22 cellular contexts compared by ENCODE assay signal in genomic region chrX:634306-634958, GRCh38. TPM values are rescaled to one million over a fixed set of nuclear protein-coding genes. Genes with fewer than 3 reads are reported as not detected.
DNase-seq lines count a peak whose midpoint lies in the region; ATAC-seq, FAIRE-seq and TF ChIP-seq lines count a peak whose summit lies in the region.
"Had no signal": no experiment of that assay in that cellular context is flagged by ENCODE, and none has a peak within 500 bp of the region (broad histone marks: within the 10 kb centered on the region; RNA-seq: fewer than 3 reads in every experiment).

No MANE protein-coding gene starts in this region.

- H4K8ac ChIP-seq in H1 (ENCODE audit: extremely low read depth, insufficient read depth, low read length): no peak overlapping the region

- CTCF ChIA-PET in H1 (lab: Charles Lee; ENCODE audit: partially characterized antibody): no interaction called here

- H3K27ac Mint-ChIP-seq in neural progenitor cell: no peak overlapping the region

- TF ChIP-seq RAD21 in H1 (IDR thresholded peaks at IDR 0.05 in 1 of 2, conservative IDR thresholded peaks at IDR 0.05 in 1 of 2; ENCODE audit: low read depth in 2 of 2, low read length in 2 of 2): no peak

- ATAC-seq in mucosa of descending colon: no peak
- ATAC-seq: GM12878, SK-N-SH treated with all-trans-retinoic acid at 6 μM for 48 hours had no signal

- DNase-seq in H7 (peak; percentile 70), H1 (ENCODE audit: low read depth in 1 of 2, low spot score in 2 of 2) (peak in 1 of 2 experiments; percentile 59), neural progenitor cell (ENCODE audit: low spot score) (peak; percentile 79), ureter (ENCODE audit: low spot score) (peak; percentile 24), coronary artery (ENCODE audit: low spot score) (no peak), NCI-H1105 (lab: John Stamatoyannopoulos, UW) (no peak), mucosa of descending colon (no peak)
- DNase-seq: ACHN, AML-193, Caco-2, NCI-H1048, NCI-H146, NCI-H2081, NCI-H510A, SHP77 treated with DMSO at 0.1 percent for 48 hours had no signal

- peaks cover 29% of the 10 kb centered on the region for H3F3A ChIP-seq in neural progenitor cell (ENCODE audit: low read depth)

- H3K4me3 ChIP-seq in H7 (ENCODE audit: insufficient read depth, low read depth, low read length): no peak overlapping the region; the same call in 1 of the 2 replicates
- peak overlapping the region in 1 of 4 experiments; percentile 48; a peak in 4 of 8 replicates for H3K4me3 ChIP-seq in H1 (ENCODE audit: extremely low read depth in 1 of 4, insufficient read depth in 2 of 4, low read depth in 3 of 4, low read length in 4 of 4)
- no peak overlapping the region for H3K4me3 ChIP-seq in neural progenitor cell
- H3K4me3 ChIP-seq in coronary artery: no peak overlapping the region
- no peak overlapping the region for H3K4me3 ChIP-seq in mucosa of descending colon
- H3K4me3 ChIP-seq: GM12878 had no signal

- no peak overlapping the region for H3K56ac ChIP-seq in H1 (replicated peaks; ENCODE audit: insufficient read length, low read depth, low read length)

- H3K23ac ChIP-seq in H1 (ENCODE audit: insufficient read length): no peak overlapping the region

- H3K79me2 ChIP-seq in H1 (ENCODE audit: control insufficient read depth in 1 of 2, insufficient read depth in 2 of 2, low read length in 2 of 2) (no peaks in the 10 kb centered on the region), neural progenitor cell (ENCODE audit: low read depth) (no peaks in the 10 kb centered on the region)

- H2BK120ac ChIP-seq in H1 (replicated peaks; ENCODE audit: low read depth, low read length): no peak overlapping the region

- H3K4me1 ChIP-seq in H1 (replicated peaks in 1 of 4; ENCODE audit: control insufficient read depth in 3 of 4, insufficient read depth in 4 of 4, low read length in 3 of 4) (peaks cover 19 to 50% (median 26%) of the 10 kb centered on the region in 4 experiments), neural progenitor cell (peaks cover 10% of the 10 kb centered on the region), mucosa of descending colon (ENCODE audit: low read depth) (peaks cover 7% of the 10 kb centered on the region)
- H3K4me1 ChIP-seq: Caco-2 had no signal

- peaks cover 2% of the 10 kb centered on the region for H3K9me3 Mint-ChIP-seq in neural progenitor cell

- no peak overlapping the region for H3K9ac ChIP-seq in H1 (replicated peaks in 1 of 4; ENCODE audit: extremely low read depth in 1 of 4, low read depth in 3 of 4, low read length in 3 of 4)
- no peak overlapping the region for H3K9ac ChIP-seq in neural progenitor cell
- H3K9ac ChIP-seq: KMS-11 had no signal

- 0 out of 2 replicates have a peak overlapping the region, but pooled peaks have one; percentile 72 for H2BK15ac ChIP-seq in H1 (ENCODE audit: low read length)

- H3K4me3 Mint-ChIP-seq in neural progenitor cell: no peak overlapping the region

- intact Hi-C loops in mucosa of descending colon (cut with DNase I, micrococcal nuclease): no loop called here

- H3K36me3 Mint-ChIP-seq in neural progenitor cell: no peaks in the 10 kb centered on the region

- no peak overlapping the region for H2AFZ ChIP-seq in H1 (ENCODE audit: low read length)
- no peak overlapping the region for H2AFZ ChIP-seq in neural progenitor cell (replicated peaks)

- H4K5ac ChIP-seq in H1 (ENCODE audit: insufficient read length, low read depth, low read length): no peak overlapping the region

- H3K9me3 ChIP-seq in H1 (ENCODE audit: insufficient read depth in 2 of 2, low read depth in 1 of 2, low read length in 1 of 2): no peaks in the 10 kb centered on the region; a peak in 1 of 4 replicates
- no peaks in the 10 kb centered on the region for H3K9me3 ChIP-seq in neural progenitor cell (ENCODE audit: low read depth)
- no peaks in the 10 kb centered on the region for H3K9me3 ChIP-seq in mucosa of descending colon
- H3K9me3 ChIP-seq: Caco-2 had no signal

- peak overlapping the region; percentile 20; the same call in 1 of the 2 replicates for H2BK12ac ChIP-seq in H1 (ENCODE audit: low read depth, low read length)

- H3K27me3 ChIP-seq in H7 (ENCODE audit: control insufficient read depth, insufficient read depth, low read length) (peaks cover 95% of the 10 kb centered on the region), H1 (replicated peaks in 1 of 4; ENCODE audit: control insufficient read depth in 3 of 4, extremely low read depth in 1 of 4, insufficient read depth in 3 of 4, low read length in 3 of 4) (peaks cover 81 to 93% (median 92%) of the 10 kb centered on the region in 4 experiments), neural progenitor cell (peaks cover 99% of the 10 kb centered on the region)

- no peak overlapping the region for H3K14ac ChIP-seq in H1 (ENCODE audit: insufficient read length)

- H3K27ac ChIP-seq in H1 (ENCODE audit: low read depth, low read length) (no peak overlapping the region), neural progenitor cell (no peak overlapping the region), coronary artery (no peak overlapping the region)
- H3K27ac ChIP-seq: KMS-11 had no signal

- no peak overlapping the region for H2BK5ac ChIP-seq in H1 (ENCODE audit: low read depth, low read length)

- no peak overlapping the region for H3K4ac ChIP-seq in H1 (replicated peaks; ENCODE audit: insufficient read length, low read depth, low read length)

- H4K20me1 ChIP-seq in H1 (replicated peaks in 1 of 2; ENCODE audit: control insufficient read depth in 1 of 2, insufficient read depth in 2 of 2, low read length in 2 of 2): peaks cover 0 to 11% of the 10 kb centered on the region in 2 experiments
- H4K20me1 ChIP-seq in neural progenitor cell (ENCODE audit: low read depth): peaks cover 91% of the 10 kb centered on the region

- no peak for TF ChIP-seq POLR2A in H1 (IDR thresholded peaks at IDR 0.05; ENCODE audit: control extremely low read depth in 1 of 2, low read depth in 2 of 2, low read length in 2 of 2)

- FAIRE-seq in H1 (lab: Jason Lieb, UNC): no peak
- FAIRE-seq: G401.6, GM12878 had no signal

- TF ChIP-seq CTCF in H1 (IDR thresholded peaks at IDR 0.05; ENCODE audit: control extremely low read depth in 1 of 3, insufficient read depth in 1 of 3, low read depth in 1 of 3, low read length in 3 of 3) (no peak), neural progenitor cell (IDR thresholded peaks at IDR 0.05) (no peak), coronary artery (IDR thresholded peaks at IDR 0.05) (no peak), mucosa of descending colon (IDR thresholded peaks at IDR 0.05) (no peak)

- H3K4me2 ChIP-seq in H1 (ENCODE audit: insufficient read depth in 1 of 2, low read depth in 2 of 2, low read length in 2 of 2) (peak overlapping the region; percentile 61 to 79), neural progenitor cell (no peak overlapping the region)
- H3K4me2 ChIP-seq: KMS-11 had no signal

- H3K79me1 ChIP-seq in H1 (ENCODE audit: low read depth, low read length): no peaks in the 10 kb centered on the region

- no peak for TF ChIP-seq EP300 in H1 (IDR thresholded peaks at IDR 0.05; ENCODE audit: borderline replicate concordance in 1 of 2, low read depth in 2 of 2, low read length in 2 of 2)

- no peaks in the 10 kb centered on the region; the same call in 1 of the 2 replicates for H3K23me2 ChIP-seq in H1 (ENCODE audit: low read depth, low read length)

- POLR2A ChIA-PET in H1 (lab: Charles Lee; ENCODE audit: partially characterized antibody): no interaction called here

- H3K36me3 ChIP-seq in H7 (replicated peaks; ENCODE audit: control insufficient read depth, insufficient read depth, low read length) (no peaks in the 10 kb centered on the region), H1 (ENCODE audit: control insufficient read depth in 2 of 4, insufficient read depth in 4 of 4, low read length in 3 of 4) (peaks cover 0 to 4% (median 0%) of the 10 kb centered on the region in 4 experiments; a peak in 1 of 8 replicates), neural progenitor cell (no peaks in the 10 kb centered on the region), mucosa of descending colon (ENCODE audit: low read depth) (no peaks in the 10 kb centered on the region)

- peaks cover 8% of the 10 kb centered on the region for H3K4me1 Mint-ChIP-seq in neural progenitor cell

- WGBS in H1 (ENCODE audit: extremely low coverage in 1 of 2, insufficient coverage in 1 of 2, insufficient read length in 1 of 2, insufficient replicate concordance in 2 of 2, low coverage in 1 of 2, low lambda C conversion rate in 2 of 2, missing lambda C conversion rate in 1 of 2), 2 experiments: 3% methylated on average over 41 of the region's 58 CpGs; no CpG with 5 or more reads in 1 of the 2 experiments

- peaks cover 80% of the 10 kb centered on the region for H3K27me3 Mint-ChIP-seq in neural progenitor cell (ENCODE audit: insufficient read depth, low read depth)

- H3K18ac ChIP-seq in H1 (ENCODE audit: extremely low read depth, low read length): peak overlapping the region; percentile 83; the same call in 1 of the 2 replicates

- H4K91ac ChIP-seq in H1 (replicated peaks; ENCODE audit: insufficient read length, low read length): no peak overlapping the region

- H2AK5ac ChIP-seq in H1 (ENCODE audit: low read depth, low read length): no peak overlapping the region

- peak overlapping the region; percentile 90; the same call in 1 of the 2 replicates for H2BK20ac ChIP-seq in H1 (ENCODE audit: low read length)

TF ChIP-seq in H1, 55 proteins besides CTCF, POLR2A, EP300 and RAD21 (continues in another document):
- TF ChIP-seq EZH2 (IDR thresholded peaks at IDR 0.05; ENCODE audit: low read depth, low read length, severe bottlenecking) (peak; percentile 97), CTBP2 (IDR thresholded peaks at IDR 0.05; ENCODE audit: borderline replicate concordance, insufficient read depth, insufficient read length, low read length) (peak; percentile 38), CBX5 (IDR thresholded peaks at IDR 0.05; ENCODE audit: low read depth, low read length) (no peak), TEAD4 (IDR thresholded peaks at IDR 0.05; ENCODE audit: low read depth, low read length) (no peak), CEBPB (IDR thresholded peaks at IDR 0.05; ENCODE audit: low read depth, low read length) (no peak), CBX8 (IDR thresholded peaks at IDR 0.05; ENCODE audit: borderline replicate concordance, low read depth, low read length) (peak; percentile 89; the same call in 1 of the 2 replicates)

RNA-seq across cellular contexts. Expression of gene SHOX, which starts 3.8 kb away (rescaled TPM):
- not detected in 2 replicates for total RNA-seq in H7 (2014; rRNA removed; shearing (Covaris generic))
- 0.15 TPM in 1 of 2 replicates, not detected in the other for total RNA-seq in H1 (2021; fragmentation: NEBNext Ultra II Directional; extraction: Animal tissue kit (Norgen Biotek cat#: 25700))
- polyA plus RNA-seq in H1 (2011; rRNA removed): 0.05 and 0.06 TPM in 2 replicates
- 0.12 TPM for polyA plus RNA-seq in H1 (2011; cell fraction: cytosol; rRNA removed)
- polyA plus RNA-seq in H1 (2011; cell fraction: nucleus; rRNA removed): 0.16 TPM
- 0.06 to 0.09 TPM in 2 of 4 replicates, not detected in the others for polyA plus RNA-seq in H1 (2012, experiment 1 of 2)
- polyA plus RNA-seq in H1 (2012, experiment 2 of 2): not detected
- 0.02 TPM for polyA plus RNA-seq in H1 (2013, experiment 1 of 2)
- polyA plus RNA-seq in H1 (2013, experiment 2 of 2): not detected
- 0.05 TPM in 1 of 2 replicates, not detected in the other for polyA minus RNA-seq in H1 (2011; rRNA and poly(A)+ RNA removed)
- polyA minus RNA-seq in H1 (2011; cell fraction: cytosol; rRNA and poly(A)+ RNA removed): not detected
- not detected for polyA minus RNA-seq in H1 (2011; cell fraction: nucleus; rRNA and poly(A)+ RNA removed)
- total RNA-seq in neural progenitor cell (ENCODE audit: low replicate concordance): not detected in 2 replicates
- not detected for total RNA-seq in ureter
- total RNA-seq in mucosa of descending colon: under 1 TPM in 2 of 3 donors, not detected in 1; 0.12 to 0.22 TPM
- total RNA-seq: Caco-2, GM12878, M059J, OCI-LY7, RPMI7951 had no signal

Comparison
In these comparisons a context has a peak if more than half of its experiments do, and no peak if none do; other contexts are left out.
1. DNase-seq: peak in H7 (single experiment), neural progenitor cell (single experiment) and ureter (single experiment); none in coronary artery (single experiment), NCI-H1105 (single experiment) and mucosa of descending colon (0 of 3).